8 cellular contexts compared by ENCODE assay signal in the genomic region with DNA sequence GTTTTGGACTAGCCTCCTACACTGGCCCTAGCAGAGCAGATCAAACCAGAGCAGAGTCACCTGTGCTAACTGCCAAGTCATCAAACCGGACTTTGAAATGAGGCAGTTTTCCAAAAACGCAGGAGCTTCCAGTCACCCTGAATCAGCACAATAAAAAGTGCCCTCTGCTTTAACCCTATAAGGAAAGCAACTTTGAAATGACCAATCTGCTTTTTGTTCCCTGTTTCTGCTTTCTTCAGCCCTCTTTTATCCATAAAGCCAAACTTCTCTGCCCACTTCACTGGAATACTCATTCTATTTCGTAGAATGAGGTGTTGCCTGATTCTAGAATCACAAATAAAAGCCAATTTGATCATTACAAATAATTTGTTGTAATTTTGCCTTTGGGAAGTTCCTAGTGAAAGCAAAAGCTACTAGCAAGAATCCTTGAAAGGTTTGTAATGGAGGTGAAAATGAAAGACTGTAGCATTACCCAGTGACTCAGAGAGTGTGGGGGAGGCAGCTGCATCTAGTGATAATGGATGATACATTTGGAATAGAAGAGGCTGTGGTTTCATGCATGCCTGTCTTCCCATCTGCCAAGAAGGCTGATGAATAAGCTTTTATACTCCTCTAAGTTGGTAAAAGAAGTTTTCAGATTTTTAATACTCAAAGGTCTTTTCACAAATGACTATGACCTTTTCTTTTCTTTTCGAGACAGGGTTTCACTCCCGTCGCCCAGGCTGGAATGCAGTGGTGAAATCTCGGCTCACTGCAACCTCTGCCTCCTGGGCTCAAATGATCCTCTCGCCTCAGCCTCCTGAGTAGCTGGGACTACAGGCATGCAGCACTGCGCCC. TPM values are rescaled to one million over a fixed set of nuclear protein-coding genes. Genes with fewer than 3 reads are reported as not detected.
DNase-seq lines count a peak whose midpoint lies in the region; ATAC-seq and TF ChIP-seq lines count a peak whose summit lies in the region.

No MANE protein-coding gene starts in this region.

- H3K9me3 ChIP-seq in HCT116 (ENCODE audit: control insufficient read depth in 1 of 2, insufficient read depth in 1 of 2, low read depth in 1 of 2, low read length in 2 of 2): no peaks in the 10 kb centered on the region

- no peaks in the 10 kb centered on the region for H4K20me1 ChIP-seq in HCT116 (ENCODE audit: insufficient read depth)

- TF ChIP-seq RAD21 in HCT116 (IDR thresholded peaks at IDR 0.05; ENCODE audit: low read depth): no peak

- peak overlapping the region; percentile 46; the same call in 1 of the 2 replicates for H3K27ac ChIP-seq in HCT116 (ENCODE audit: low read depth, low read length)

- peaks cover 14 to 20% of the 10 kb centered on the region in 2 experiments for H3K4me1 ChIP-seq in HCT116 (ENCODE audit: control insufficient read depth in 1 of 2, insufficient read depth in 2 of 2, low read length in 2 of 2)

- no peaks in the 10 kb centered on the region for H3K36me3 ChIP-seq in HCT116 (ENCODE audit: control insufficient read depth in 1 of 2, insufficient read depth in 2 of 2, low read length in 2 of 2)

- no peak for TF ChIP-seq CTCF in HCT116 (IDR thresholded peaks at IDR 0.05 in 2 of 3, conservative IDR thresholded peaks at IDR 0.05 in 1 of 3; ENCODE audit: borderline replicate concordance in 1 of 3, insufficient read depth in 1 of 3, low read depth in 2 of 3, low read length in 2 of 3)
- no peak for TF ChIP-seq CTCF in fibroblast of villous mesenchyme (IDR thresholded peaks at IDR 0.05; ENCODE audit: insufficient read depth, low read depth, low read length)

- no TSS peak for BruUV-seq in HCT116 (replicated peaks; lab: Mats Ljungman, UMichigan)

- CTCF ChIA-PET in HCT116 (lab: Charles Lee): interaction anchor here (1.1 to 2.2 kb wide), 2 partner anchors 21 to 22 kb away, joined by 3 to 12 read pairs; no protein-coding TSS in a partner anchor

- ATAC-seq in HCT116 (peak; percentile 88), HG02852 (IDR thresholded peaks at IDR 0.05; ENCODE audit: unreplicated experiment) (no peak), GM18873 (IDR thresholded peaks at IDR 0.05; ENCODE audit: low FRiP score, unreplicated experiment) (no peak)

- POLR2A ChIA-PET in HCT116 (lab: Charles Lee): interaction anchor here (1.1 to 1.2 kb wide), 2 partner anchors 22 to 25 kb away, joined by 3 read pairs; no protein-coding TSS in a partner anchor

- H3K4me3 ChIP-seq in HCT116 (replicated peaks in 1 of 2; ENCODE audit: low read depth in 1 of 2, low read length in 2 of 2) (peak overlapping the region in 1 of 2 experiments; percentile 31; a peak in 2 of 4 replicates), fibroblast of villous mesenchyme (ENCODE audit: low read depth, low read length) (no peak overlapping the region), skeletal muscle cell (ENCODE audit: low read depth, low read length) (peak overlapping the region; percentile 2)

- DNase-seq in HCT116 (ENCODE audit: low read depth, low spot score): peak; percentile 44
- DNase-seq in T1000 (lab: John Stamatoyannopoulos, UW): peak; percentile 55
- DNase-seq in fibroblast of villous mesenchyme (ENCODE audit: low read depth): peak; percentile 88
- peak; percentile 92 for DNase-seq in skeletal muscle cell (ENCODE audit: low read depth)
- DNase-seq in GM19240 (ENCODE audit: insufficient read length, low spot score): no peak
- DNase-seq in NCI-H1092 (lab: John Stamatoyannopoulos, UW): no peak

- TF ChIP-seq POLR2A in HCT116 (IDR thresholded peaks at IDR 0.05; ENCODE audit: borderline replicate concordance, extremely low read depth, insufficient read depth, insufficient read length): no peak

- intact Hi-C loops in HCT116 (cut with micrococcal nuclease): no loop called here

- RAD21 ChIA-PET in HCT116 (lab: Charles Lee; ENCODE audit: low non-redundant PET in 1 of 2, low total read pairs in 2 of 2, uncharacterized antibody in 2 of 2, unreplicated experiment in 2 of 2): no interaction called here

- no peaks in the 10 kb centered on the region for H3K27me3 ChIP-seq in HCT116 (ENCODE audit: insufficient read depth, low read length)

- peak overlapping the region; percentile 68 for H3K4me2 ChIP-seq in HCT116 (ENCODE audit: low read length)

- peak overlapping the region; percentile 40 for H3K9ac ChIP-seq in HCT116 (ENCODE audit: low read length)

- H2AFZ ChIP-seq in HCT116 (ENCODE audit: low read depth, low read length, poor library complexity, severe bottlenecking): peak overlapping the region; percentile 96

- H3K9me2 ChIP-seq in HCT116 (ENCODE audit: insufficient read depth): no peaks in the 10 kb centered on the region

- no peaks in the 10 kb centered on the region for H3K79me2 ChIP-seq in HCT116 (ENCODE audit: insufficient read depth, low read length)

TF ChIP-seq in HCT116, 20 proteins besides CTCF, POLR2A, EP300 and RAD21:
- TF ChIP-seq SRF (IDR thresholded peaks at IDR 0.05; ENCODE audit: low read depth): peak; percentile 60
- TF ChIP-seq EZH2 (IDR thresholded peaks at IDR 0.05): no peak
- peak; percentile 25 for TF ChIP-seq YY1 (IDR thresholded peaks at IDR 0.05; ENCODE audit: extremely low read depth, insufficient replicate concordance, low read depth, low read length)
- TF ChIP-seq EGR1 (IDR thresholded peaks at IDR 0.05; ENCODE audit: low read depth): peak; percentile 69; the same call in 1 of the 2 replicates

RNA-seq across cellular contexts. Expression of a gene that starts 14.9 kb away (rescaled TPM):
- total RNA-seq in HCT116 (2021; ENCODE audit: unreplicated experiment) (not detected), fibroblast of villous mesenchyme (not detected in 2 replicates)
- polyA plus RNA-seq in HCT116 (2012): 0.05 TPM in 1 of 2 replicates, not detected in the other

RNA-seq across cellular contexts. Expression of a gene that starts 18.1 kb away (rescaled TPM):
- 0.32 TPM for total RNA-seq in HCT116 (2021; ENCODE audit: unreplicated experiment)
- 0.81 and 1.1 TPM in 2 replicates for polyA plus RNA-seq in HCT116 (2012)
- total RNA-seq in fibroblast of villous mesenchyme: 0.43 and 0.97 TPM in 2 replicates

RNA-seq across cellular contexts. Expression of a gene that starts 33.8 kb away (rescaled TPM):
- total RNA-seq in HCT116 (2021; ENCODE audit: unreplicated experiment) (not detected), fibroblast of villous mesenchyme (under 0.01 and 0.32 TPM in 2 replicates)
- polyA plus RNA-seq in HCT116 (2012): not detected in 2 replicates

RNA-seq across cellular contexts. Expression of a gene that starts 53.9 kb away (rescaled TPM):
- total RNA-seq in HCT116 (2021; ENCODE audit: unreplicated experiment) (not detected), fibroblast of villous mesenchyme (not detected in 2 replicates)
- 0.06 TPM in 1 of 2 replicates, not detected in the other for polyA plus RNA-seq in HCT116 (2012)

Comparison
In these comparisons a context has a peak if more than half of its experiments do, and no peak if none do; other contexts are left out.
1. DNase-seq: peak in HCT116 (single experiment), T1000 (single experiment), fibroblast of villous mesenchyme (single experiment) and skeletal muscle cell (single experiment); none in GM19240 (single experiment) and NCI-H1092 (single experiment).